Comparison of ENCODE assay signal across 8 cellular contexts in genomic region chr19:12796146-12797071, GRCh38. TPM values are rescaled to one million over a fixed set of nuclear protein-coding genes. Genes with fewer than 3 reads are reported as not detected.
DNase-seq lines count a peak whose midpoint lies in the region; ATAC-seq, FAIRE-seq and TF ChIP-seq lines count a peak whose summit lies in the region.

No MANE protein-coding gene starts in this region.

- H3K27me3 ChIP-seq in DOHH2 (ENCODE audit: control insufficient read depth, low read length) (no peaks in the 10 kb centered on the region), pancreas (no peaks in the 10 kb centered on the region)

- peaks cover 21% of the 10 kb centered on the region for H3K36me3 ChIP-seq in DOHH2 (ENCODE audit: control insufficient read depth, low read length)
- peaks cover 16% of the 10 kb centered on the region for H3K36me3 ChIP-seq in SK-N-MC (ENCODE audit: insufficient read depth, low read length)
- H3K36me3 ChIP-seq in pancreas: peaks cover 0 to 11% (median 0%) of the 10 kb centered on the region in 3 donors

- WGBS in pancreas, 2 donors: 10 to 11% methylated on average over 18 of the region's 18 CpGs

- H3F3A ChIP-seq in DOHH2 (ENCODE audit: control insufficient read depth, insufficient read depth): peaks cover 13% of the 10 kb centered on the region

- H3K4me3 ChIP-seq in DOHH2 (ENCODE audit: low read length): peak overlapping the region; percentile 30
- peak overlapping the region; percentile 40; the same call in 1 of the 2 replicates for H3K4me3 ChIP-seq in SK-N-MC
- no peak overlapping the region for H3K4me3 ChIP-seq in pancreas

- no peak overlapping the region for H3K9ac ChIP-seq in SK-N-MC (ENCODE audit: insufficient read length)

- no peaks in the 10 kb centered on the region for H3K9me3 Mint-ChIP-seq in activated naive CD8-positive, alpha-beta T cell (ENCODE audit: low read depth)

- H3K4me1 ChIP-seq in DOHH2 (ENCODE audit: control insufficient read depth, low read length) (peaks cover 31% of the 10 kb centered on the region), pancreas (peaks cover 0 to 20% (median 3%) of the 10 kb centered on the region in 3 donors)

- H3K36me3 Mint-ChIP-seq in activated naive CD8-positive, alpha-beta T cell: no peaks in the 10 kb centered on the region

- DNase-seq in MV-4-11 (lab: John Stamatoyannopoulos, UW) (peak; percentile 83), SK-N-MC (ENCODE audit: low read depth, low spot score) (no peak), head of caudate nucleus (peak; percentile 59 to 92 (median 81)), pancreas (peak in 5 of 6 donors; percentile 71 to 84 (median 80))

- no peaks in the 10 kb centered on the region for H3K9me2 ChIP-seq in DOHH2 (replicated peaks; ENCODE audit: control insufficient read depth, low read length)

- H3K27ac ChIP-seq in DOHH2 (ENCODE audit: low read depth, low read length): no peak overlapping the region
- no peak overlapping the region for H3K27ac ChIP-seq in SK-N-MC
- H3K27ac ChIP-seq in pancreas: peak overlapping the region in 2 of 4 donors; percentile 23 to 42

- H3K9me3 ChIP-seq in DOHH2 (ENCODE audit: control insufficient read depth, insufficient read depth, low read length): no peaks in the 10 kb centered on the region
- no peaks in the 10 kb centered on the region for H3K9me3 ChIP-seq in SK-N-MC (ENCODE audit: low read depth, low read length)
- H3K9me3 ChIP-seq in pancreas: no peaks in the 10 kb centered on the region

- H4K20me1 ChIP-seq in DOHH2 (ENCODE audit: control insufficient read depth, insufficient read depth, low read depth, low read length): 0 out of 2 replicates have a peak, but pooled peaks cover 3% of the 10 kb centered on the region

- ATAC-seq in pancreas: peak in 3 of 4 donors; percentile 23 to 34 (median 29)
- ATAC-seq in GM21576 (IDR thresholded peaks at IDR 0.05; ENCODE audit: unreplicated experiment): no peak
- ATAC-seq in HG02981 (IDR thresholded peaks at IDR 0.05; ENCODE audit: unreplicated experiment): no peak

- TF ChIP-seq CTCF in DOHH2 (IDR thresholded peaks at IDR 0.05; ENCODE audit: low read depth, low read length, poor library complexity, severe bottlenecking): peak; percentile 89
- peak; percentile 79 to 93 (median 88) for TF ChIP-seq CTCF in pancreas (IDR thresholded peaks at IDR 0.05)

- no peak for FAIRE-seq in pancreas (lab: Jason Lieb, UNC)

- no peaks in the 10 kb centered on the region for H3K27me3 Mint-ChIP-seq in activated naive CD8-positive, alpha-beta T cell

- peak overlapping the region; percentile 85 for H3K27ac Mint-ChIP-seq in activated naive CD8-positive, alpha-beta T cell

- H3K4me3 Mint-ChIP-seq in activated naive CD8-positive, alpha-beta T cell: peak overlapping the region; percentile 79

- H3K79me2 ChIP-seq in DOHH2 (ENCODE audit: control insufficient read depth, low read length): peaks cover 39% of the 10 kb centered on the region

- intact Hi-C loops in head of caudate nucleus (cut with DNase I) (loop anchor here (2.0 to 5.0 kb wide), 2 partner anchors 20 to 34 kb away; no protein-coding TSS in a partner anchor), pancreas (cut with DNase I) (loop anchor here in 1 of 3 donors (2.0 to 5.0 kb wide), 2 partner anchors 20 to 34 kb away; no protein-coding TSS in a partner anchor)

- peak overlapping the region; percentile 55 for H3K4me2 ChIP-seq in DOHH2 (ENCODE audit: low read length)

- H3K4me1 Mint-ChIP-seq in activated naive CD8-positive, alpha-beta T cell (ENCODE audit: low read depth): peaks cover 36% of the 10 kb centered on the region

RNA-seq across cellular contexts. Expression of gene JUNB, which starts 5.1 kb away (rescaled TPM):
- total RNA-seq in pancreas: 100 to 1,000 TPM in 2 of 6 donors, 10 to 100 TPM in 4; 41.6 to 109 (median 70.7) TPM
- polyA plus RNA-seq in pancreas: 100 to 1,000 TPM; 172 to 206 TPM

RNA-seq across cellular contexts. Expression of gene PRDX2, which starts 5.2 kb away (rescaled TPM):
- 100 to 1,000 TPM in 4 of 6 donors, 10 to 100 TPM in 2; 77.5 to 109 (median 103) TPM for total RNA-seq in pancreas
- polyA plus RNA-seq in pancreas: 100 to 1,000 TPM in 1 of 2 donors, 10 to 100 TPM in 1; 75.8 to 172 TPM

RNA-seq across cellular contexts. Expression of gene THSD8, which starts 5.5 kb away (rescaled TPM):
- total RNA-seq in pancreas: 1 to 10 TPM in 5 of 6 donors, under 1 TPM in 1; 0.90 to 3.9 (median 2.1) TPM
- 1 to 10 TPM; 1.3 to 2.0 TPM for polyA plus RNA-seq in pancreas

RNA-seq across cellular contexts. Expression of gene RNASEH2A, which starts 10.0 kb away (rescaled TPM):
- total RNA-seq in pancreas: 1 to 10 TPM; 1.7 to 6.0 (median 3.0) TPM
- polyA plus RNA-seq in pancreas: 1 to 10 TPM; 3.9 to 5.5 TPM

RNA-seq across cellular contexts. Expression of gene HOOK2, which starts 21.1 kb away (rescaled TPM):
- 10 to 100 TPM; 37.7 to 60.9 (median 49.0) TPM for total RNA-seq in pancreas
- 100 to 1,000 TPM; 268 to 300 TPM for polyA plus RNA-seq in pancreas

Comparison
In these comparisons a context has a peak if more than half of its experiments do, and no peak if none do; other contexts are left out.
1. H3K4me3 ChIP-seq: peak in DOHH2 (single experiment) and SK-N-MC (single experiment); none in pancreas (0 of 4).
2. ATAC-seq: peak in pancreas (3 of 4); none in GM21576 (single experiment) and HG02981 (single experiment).